ENCODE assay signal across 8 cellular contexts in the genomic region with DNA sequence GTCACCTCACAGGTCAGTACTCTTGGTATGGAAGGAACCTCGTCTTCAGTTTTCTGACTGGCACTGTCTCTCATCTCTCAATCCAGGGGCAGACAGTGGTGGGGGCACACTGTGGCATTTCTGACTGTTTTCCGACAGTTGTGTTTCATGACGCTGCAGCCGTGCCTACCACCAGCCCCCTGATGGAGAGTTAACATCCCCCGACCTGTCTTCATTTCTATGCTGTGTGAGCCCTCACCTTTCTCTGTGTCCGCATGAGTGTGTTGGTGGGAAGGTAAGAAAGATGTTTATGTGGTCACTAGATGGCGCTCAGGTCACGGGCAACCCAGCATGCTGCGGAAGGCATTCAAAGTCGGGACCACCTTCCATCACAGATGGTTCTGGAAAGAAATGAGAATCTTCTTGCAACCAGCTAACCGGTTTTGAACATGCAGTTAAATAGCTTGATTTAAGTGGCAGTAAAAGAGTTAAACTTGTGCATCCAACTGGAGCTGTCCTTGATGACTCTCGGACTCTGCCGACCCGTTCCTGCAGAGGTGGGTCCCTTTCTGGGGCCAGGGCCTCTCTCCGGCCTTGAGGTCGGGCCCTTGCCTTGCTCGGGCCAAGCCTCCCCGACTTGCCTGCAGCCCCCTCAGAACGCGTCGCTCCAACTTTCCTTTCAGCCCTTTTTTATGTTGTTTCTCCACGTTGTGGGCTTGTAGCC.
DNase-seq lines count a peak whose midpoint lies in the region; ATAC-seq, FAIRE-seq and TF ChIP-seq lines count a peak whose summit lies in the region.

No MANE protein-coding gene starts in this region.

- no peak overlapping the region for H3K27ac Mint-ChIP-seq in activated naive CD4-positive, alpha-beta T cell treated with anti-CD3 and anti-CD28 coated beads for 36 hours

- no peaks in the 10 kb centered on the region for H3K9me3 Mint-ChIP-seq in activated naive CD4-positive, alpha-beta T cell treated with anti-CD3 and anti-CD28 coated beads for 36 hours

- ATAC-seq in PC-3 (peak; percentile 93), GM21737 (IDR thresholded peaks at IDR 0.05; ENCODE audit: unreplicated experiment) (no peak)

- H3K9me3 ChIP-seq in PC-3 (ENCODE audit: low read length) (no peaks in the 10 kb centered on the region), osteoblast (ENCODE audit: low read depth, low read length) (peaks cover 2% of the 10 kb centered on the region)

- H3K36me3 ChIP-seq in PC-3 (ENCODE audit: low read depth, low read length) (no peaks in the 10 kb centered on the region), osteoblast (ENCODE audit: insufficient read depth, low read length) (no peaks in the 10 kb centered on the region)

- intact Hi-C loops in PC-3 (cut with micrococcal nuclease), result loop anchor here (1.0 to 10.0 kb wide), 5 partner anchors 252 to 1342 kb away; partner anchors contain the start of gene SPR
- intact Hi-C loops in activated naive CD4-positive, alpha-beta T cell treated with anti-CD3 and anti-CD28 coated beads for 36 hours (cut with micrococcal nuclease), result loop anchor here (1.0 to 5.0 kb wide), 5 partner anchors 327 to 1317 kb away; no protein-coding TSS in a partner anchor

- peak; percentile 95 for TF ChIP-seq CTCF in PC-3 (conservative IDR thresholded peaks at IDR 0.05; ENCODE audit: low read depth, low read length)
- TF ChIP-seq CTCF in osteoblast (IDR thresholded peaks at IDR 0.05; ENCODE audit: extremely low read depth, low read depth, low read length), result peak; percentile 83

- H3K4me2 ChIP-seq in PC-3 (ENCODE audit: low read length) (peak overlapping the region; percentile 84), osteoblast (ENCODE audit: insufficient read depth, low read length) (no peak overlapping the region)

- TSS peak; percentile 39 for BruUV-seq in PC-3 (replicated peaks; lab: Mats Ljungman, UMichigan)

- FAIRE-seq in frontal cortex (lab: Jason Lieb, UNC), result no peak

- H3K27me3 Mint-ChIP-seq in activated naive CD4-positive, alpha-beta T cell treated with anti-CD3 and anti-CD28 coated beads for 36 hours (ENCODE audit: low read depth), result peaks cover 13% of the 10 kb centered on the region

- peak overlapping the region; percentile 33 for H3K9ac ChIP-seq in PC-3 (ENCODE audit: low read length)

- H3K4me3 ChIP-seq in PC-3 (ENCODE audit: low read length) (peak overlapping the region; percentile 64), osteoblast (ENCODE audit: insufficient read depth, low read length) (no peak overlapping the region)

- H2AFZ ChIP-seq in PC-3 (ENCODE audit: low read length) (peak overlapping the region; percentile 96), osteoblast (ENCODE audit: low read length) (no peak overlapping the region)

- H3K4me1 ChIP-seq in PC-3 (ENCODE audit: insufficient read depth, low read length) (peaks cover 9% of the 10 kb centered on the region; the same call in 1 of the 2 replicates), osteoblast (ENCODE audit: insufficient read depth, low read length) (no peaks in the 10 kb centered on the region)

- H3K36me3 Mint-ChIP-seq in activated naive CD4-positive, alpha-beta T cell treated with anti-CD3 and anti-CD28 coated beads for 36 hours (ENCODE audit: low read depth), result no peaks in the 10 kb centered on the region

- no peaks in the 10 kb centered on the region for H3K27me3 ChIP-seq in PC-3 (ENCODE audit: low read length)
- peaks cover 41% of the 10 kb centered on the region for H3K27me3 ChIP-seq in osteoblast (ENCODE audit: insufficient read depth, low read length)

- POLR2A ChIA-PET in PC-3 (lab: Charles Lee; ENCODE audit: unreplicated experiment), result interaction anchor here (0.6 kb wide), 1 partner anchor 65 kb away, joined by 3 read pairs; no protein-coding TSS in a partner anchor

- CTCF ChIA-PET in PC-3 (lab: Charles Lee), result interaction anchor here (0.7 to 1.2 kb wide), 2 partner anchors 604 to 1060 kb away, joined by 3 to 4 read pairs; no protein-coding TSS in a partner anchor
- CTCF ChIA-PET in activated naive CD4-positive, alpha-beta T cell treated with anti-CD3 and anti-CD28 coated beads for 36 hours (lab: Charles Lee), result interaction anchor here (0.7 to 2.3 kb wide), 14 partner anchors 10 to 1034 kb away, joined by 3 to 17 read pairs (median 4); no protein-coding TSS in a partner anchor

- no peaks in the 10 kb centered on the region for H3K9me2 ChIP-seq in PC-3 (replicated peaks; ENCODE audit: low read length)

- H3K4me1 Mint-ChIP-seq in activated naive CD4-positive, alpha-beta T cell treated with anti-CD3 and anti-CD28 coated beads for 36 hours (ENCODE audit: low read depth), result peaks cover 11% of the 10 kb centered on the region

- H3F3A ChIP-seq in PC-3 (ENCODE audit: low read length, unreplicated experiment), result no peaks in the 10 kb centered on the region

- no peaks in the 10 kb centered on the region for H4K20me1 ChIP-seq in PC-3 (ENCODE audit: low read length)
- no peaks in the 10 kb centered on the region for H4K20me1 ChIP-seq in osteoblast (ENCODE audit: insufficient read depth, low read length)

- H3K4me3 Mint-ChIP-seq in activated naive CD4-positive, alpha-beta T cell treated with anti-CD3 and anti-CD28 coated beads for 36 hours, result peak overlapping the region; percentile 48

- H3K79me2 ChIP-seq in PC-3 (ENCODE audit: low read length), result no peaks in the 10 kb centered on the region
- H3K79me2 ChIP-seq in osteoblast (ENCODE audit: insufficient read depth, low read length), result no peaks in the 10 kb centered on the region

- no peak overlapping the region for H3K27ac ChIP-seq in PC-3 (ENCODE audit: low read length)
- H3K27ac ChIP-seq in osteoblast (ENCODE audit: low read depth, low read length), result no peak overlapping the region

- peak; percentile 69 for DNase-seq in activated effector memory CD4-positive, alpha-beta T cell treated with anti-CD3 and anti-CD28 coated beads, Interleukin-2, amount 50 U/mL, for 16 hours
- DNase-seq in activated effector memory CD4-positive, alpha-beta T cell treated with Interleukin-2 at 50 U/mL for 16 hours, result no peak
- peak; percentile 67 for DNase-seq in HT-29 (ENCODE audit: low spot score)
- DNase-seq in PC-3, result peak; percentile 75
- peak; percentile 64 for DNase-seq in activated naive CD4-positive, alpha-beta T cell treated with anti-CD3 and anti-CD28 coated beads for 36 hours
- peak; percentile 79 to 83 for DNase-seq in frontal cortex (ENCODE audit: low spot score in 2 of 2)
- peak; percentile 97 for DNase-seq in osteoblast (ENCODE audit: insufficient read length, low spot score, missing footprints)
